Comparison of ENCODE assay signal across 3 cellular contexts in the genomic region with DNA sequence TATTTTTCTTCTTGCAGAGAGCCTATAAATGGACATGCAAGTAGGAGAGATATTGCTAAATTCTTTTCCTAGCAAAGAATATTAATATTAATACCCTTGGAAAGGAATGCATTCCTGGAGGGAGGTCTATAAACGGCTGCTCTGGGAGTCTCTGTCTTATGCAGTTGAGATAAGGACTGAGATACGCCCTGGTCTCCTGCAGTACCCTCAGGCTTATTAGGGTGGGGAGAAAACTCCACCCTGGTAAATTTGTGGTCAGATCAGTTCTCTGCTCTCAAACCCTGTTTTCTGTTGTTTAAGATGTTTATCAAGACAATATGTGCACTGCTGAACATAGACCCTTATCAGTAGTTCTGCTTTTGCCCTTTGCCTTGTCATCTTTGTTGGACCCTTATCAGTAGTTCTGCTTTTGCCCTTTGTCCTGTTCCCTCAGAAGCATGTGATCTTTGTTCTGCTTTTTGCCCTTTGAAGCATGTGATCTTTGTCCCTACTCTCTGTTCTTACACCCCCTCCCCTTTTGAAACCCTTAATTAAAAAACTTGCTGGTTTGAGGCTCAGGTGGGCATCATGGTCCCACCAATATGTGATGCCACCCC. TPM values are rescaled to one million over a fixed set of nuclear protein-coding genes. Genes with fewer than 3 reads are reported as not detected.
"Had no signal": no experiment of that assay in that cellular context is flagged by ENCODE, and none has a peak within 500 bp of the region (broad histone marks: within the 10 kb centered on the region; RNA-seq: fewer than 3 reads in every experiment).

No MANE protein-coding gene starts in this region.

RNA-seq across cellular contexts. Expression of a gene that starts 10.4 kb away (rescaled TPM):
- total RNA-seq: activated CD4-positive, alpha-beta memory T cell treated with anti-CD3 and anti-CD28 coated beads, Interleukin-2, amount 10 ng/mL, durations not matched to agents 7 days and 5 days; activated CD4-positive, alpha-beta T cell treated with anti-CD3 and anti-CD28 coated beads, Interleukin-2, amount 10 ng/mL, durations not matched to agents 7 days and 5 days; activated naive CD8-positive, alpha-beta T cell treated with anti-CD3 and anti-CD28 coated beads, Interleukin-2, amount 10 ng/mL, durations not matched to agents 7 days and 5 days had no signal
